22 cellular contexts compared by ENCODE assay signal in genomic region chr22:35444685-35445399, GRCh38.
"Had no signal": no experiment of that assay in that cellular context is flagged by ENCODE, and none has a peak within 500 bp of the region (broad histone marks: within the 10 kb centered on the region; RNA-seq: fewer than 3 reads in every experiment).

No MANE protein-coding gene starts in this region.

- H3K27ac ChIP-seq: foreskin keratinocyte, hepatocyte, neural progenitor cell, right atrium auricular region, thoracic aorta, tibial nerve, upper lobe of right lung had no signal

- H3K4me1 ChIP-seq: neural progenitor cell, prostate gland, right atrium auricular region had no signal

- H3K4me3 ChIP-seq: gastroesophageal sphincter, heart left ventricle, hepatocyte, neural progenitor cell, prostate gland, right atrium auricular region, thoracic aorta, tibial nerve, upper lobe of right lung, vagina had no signal

- H3K36me3 ChIP-seq: gastroesophageal sphincter, heart left ventricle, neural progenitor cell, prostate gland, right atrium auricular region, thoracic aorta, upper lobe of right lung, vagina had no signal

- ATAC-seq: esophagus mucosa; foreskin keratinocyte; gastroesophageal sphincter; heart left ventricle; left lobe of liver; naive thymus-derived CD4-positive, alpha-beta T cell; stimulated activated naive CD8-positive, alpha-beta T cell treated with anti-CD3 and anti-CD28 coated beads, Interleukin-15, amount 100 ng/mL, for 72 hours; upper lobe of right lung had no signal

- DNase-seq: effector CD8-positive, alpha-beta T cell; heart left ventricle; mesendoderm; midbrain; naive thymus-derived CD4-positive, alpha-beta T cell; small intestine; stimulated activated CD4-positive, alpha-beta T cell treated with anti-CD3 and anti-CD28 coated beads, Interleukin-15, amount 100 ng/mL, for 24 hours; stimulated activated CD4-positive, alpha-beta T cell treated with anti-CD3 and anti-CD28 coated beads, Interleukin-2, amount 100 ng/mL, for 48 hours; stimulated activated naive CD4-positive, alpha-beta T cell; stimulated activated naive CD8-positive, alpha-beta T cell treated with anti-CD3 and anti-CD28 coated beads, Interleukin-15, amount 100 ng/mL, for 72 hours; upper lobe of right lung had no signal

- H3K9me3 ChIP-seq: gastroesophageal sphincter, heart left ventricle, prostate gland, right atrium auricular region, thoracic aorta, tibial nerve, upper lobe of right lung, vagina had no signal

- H3K27me3 ChIP-seq: foreskin keratinocyte, gastroesophageal sphincter, heart left ventricle, hepatocyte, neural progenitor cell, right atrium auricular region, tibial nerve, upper lobe of right lung, vagina had no signal
